ENCODE assay signal across 8 cellular contexts in the genomic region with DNA sequence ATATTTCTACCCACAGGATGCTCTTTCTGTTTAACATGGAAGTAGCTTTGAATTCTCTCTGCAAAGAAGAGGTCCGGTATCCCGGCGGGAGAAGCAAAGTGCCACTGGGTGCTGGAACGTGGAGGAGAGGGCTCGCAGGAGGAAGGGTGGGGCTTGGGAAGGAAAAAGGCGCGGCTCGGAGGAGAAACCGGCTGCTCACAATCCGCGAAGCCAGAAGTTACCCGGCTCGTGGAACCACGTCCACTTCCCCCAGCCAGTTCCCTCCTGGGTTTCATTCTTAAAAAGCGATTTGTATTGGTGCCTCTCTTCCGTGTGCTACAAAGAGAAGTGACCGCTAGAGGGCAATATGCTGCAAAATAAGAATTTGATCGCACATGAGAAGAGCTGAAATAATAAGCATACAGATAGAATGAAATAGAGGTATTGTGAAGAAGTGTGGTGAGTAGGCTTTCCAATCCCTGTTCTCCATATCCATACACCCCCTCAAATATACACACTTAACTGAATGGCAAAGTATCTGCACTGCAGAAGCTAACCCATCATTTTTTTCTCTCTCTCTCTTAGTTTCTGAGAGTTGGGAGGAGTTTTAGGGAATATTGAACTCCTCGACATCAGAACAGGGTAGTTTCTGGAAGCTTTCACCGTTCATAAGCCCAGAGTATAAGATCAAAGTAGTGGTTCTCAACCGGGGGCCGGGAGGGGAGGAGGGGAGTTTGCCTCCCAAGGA. TPM values are rescaled to one million over a fixed set of nuclear protein-coding genes. Genes with fewer than 3 reads are reported as not detected.
DNase-seq lines count a peak whose midpoint lies in the region; ATAC-seq, FAIRE-seq and TF ChIP-seq lines count a peak whose summit lies in the region.

No MANE protein-coding gene starts in this region.

- no peak overlapping the region for H3K56ac ChIP-seq in H1 (replicated peaks; ENCODE audit: insufficient read length, low read depth, low read length)

- CTCF ChIA-PET in activated CD4-positive, alpha-beta memory T cell treated with anti-CD3 and anti-CD28 coated beads for 36 hours (lab: Charles Lee) = interaction anchor here (0.6 to 11.1 kb wide), 44 partner anchors 8 to 1135 kb away, joined by 3 to 231 read pairs (median 4); a partner anchor contains a TSS
- CTCF ChIA-PET in H1 (lab: Charles Lee; ENCODE audit: partially characterized antibody) = interaction anchor here (0.7 to 20.0 kb wide), 53 partner anchors 8 to 495 kb away, joined by 3 to 692 read pairs (median 4); a partner anchor contains a TSS

- peaks cover 24% of the 10 kb centered on the region for H3K4me1 Mint-ChIP-seq in activated CD4-positive, alpha-beta memory T cell treated with anti-CD3 and anti-CD28 coated beads for 36 hours (ENCODE audit: low read depth)

- no peak overlapping the region for H2BK20ac ChIP-seq in H1 (ENCODE audit: low read length)

- peak overlapping the region; percentile 97 for H2AFZ ChIP-seq in H1 (ENCODE audit: low read length)

- TF ChIP-seq POLR2A in H1 (IDR thresholded peaks at IDR 0.05; ENCODE audit: control extremely low read depth in 1 of 2, low read depth in 2 of 2, low read length in 2 of 2) = 0 out of 3 replicates have a peak, but pooled peaks of 1 of the 2 experiments have one; percentile 44

- DNase-seq in CMK (ENCODE audit: low read depth) = peak; percentile 24
- DNase-seq in HL-60 (ENCODE audit: low read depth in 1 of 2, low spot score in 1 of 2) = peak; percentile 51 to 64
- peak; percentile 96 for DNase-seq in NCI-H748 treated with DMSO at 0.1 percent for 48 hours (lab: John Stamatoyannopoulos, UW)
- peak; percentile 60 for DNase-seq in activated CD4-positive, alpha-beta memory T cell treated with anti-CD3 and anti-CD28 coated beads for 36 hours
- DNase-seq in H1 (ENCODE audit: low read depth in 1 of 2, low spot score in 2 of 2) = peak in 1 of 2 experiments; percentile 66
- DNase-seq in medulla oblongata (ENCODE audit: extremely low spot score) = peak; percentile 96
- DNase-seq in stimulated activated CD8-positive, alpha-beta memory T cell treated with anti-CD3 and anti-CD28 coated beads, Interleukin-15, amount 100 ng/mL, for 48 hours (ENCODE audit: low read depth in 2 of 2) = peak; percentile 13 to 27

- H3K9ac ChIP-seq in H1 (replicated peaks in 1 of 4; ENCODE audit: extremely low read depth in 1 of 4, low read depth in 3 of 4, low read length in 3 of 4) = peak overlapping the region in 1 of 4 experiments; percentile 52; a peak in 2 of 7 replicates

- 24% methylated on average over 22 of the region's 22 CpGs; no CpG with 5 or more reads in 1 of the 2 experiments for WGBS in H1 (ENCODE audit: extremely low coverage in 1 of 2, insufficient coverage in 1 of 2, insufficient read length in 1 of 2, insufficient replicate concordance in 2 of 2, low coverage in 1 of 2, low lambda C conversion rate in 2 of 2, missing lambda C conversion rate in 1 of 2), 2 experiments

- H2BK12ac ChIP-seq in H1 (ENCODE audit: low read depth, low read length) = no peak overlapping the region

- no peak overlapping the region for H2BK120ac ChIP-seq in H1 (replicated peaks; ENCODE audit: low read depth, low read length)

- 0 out of 2 replicates have a peak overlapping the region, but pooled peaks have one; percentile 0 for H3K18ac ChIP-seq in H1 (ENCODE audit: extremely low read depth, low read length)

- no peak overlapping the region for H2BK5ac ChIP-seq in H1 (ENCODE audit: low read depth, low read length)

- H3K4me1 ChIP-seq in H1 (replicated peaks in 1 of 4; ENCODE audit: control insufficient read depth in 3 of 4, insufficient read depth in 4 of 4, low read length in 3 of 4) = peaks cover 0 to 8% (median 1%) of the 10 kb centered on the region in 4 experiments; a peak in 3 of 7 replicates

- POLR2A ChIA-PET in activated CD4-positive, alpha-beta memory T cell treated with anti-CD3 and anti-CD28 coated beads for 36 hours (lab: Charles Lee) = no interaction called here
- POLR2A ChIA-PET in H1 (lab: Charles Lee; ENCODE audit: partially characterized antibody) = interaction anchor here (0.6 to 2.1 kb wide), 7 partner anchors 9 to 480 kb away, joined by 3 to 9 read pairs (median 4); a partner anchor contains a TSS

- H3K4ac ChIP-seq in H1 (replicated peaks; ENCODE audit: insufficient read length, low read depth, low read length) = no peak overlapping the region

- H3K27me3 ChIP-seq in HL-60 (ENCODE audit: insufficient read depth, poor library complexity, severe bottlenecking) = peaks cover 6% of the 10 kb centered on the region
- H3K27me3 ChIP-seq in H1 (replicated peaks in 1 of 4; ENCODE audit: control insufficient read depth in 3 of 4, extremely low read depth in 1 of 4, insufficient read depth in 3 of 4, low read length in 3 of 4) = no peaks in the 10 kb centered on the region

- H4K91ac ChIP-seq in H1 (replicated peaks; ENCODE audit: insufficient read length, low read length) = peak overlapping the region; percentile 9

- H4K5ac ChIP-seq in H1 (ENCODE audit: insufficient read length, low read depth, low read length) = no peak overlapping the region

- no peak overlapping the region for H2AK5ac ChIP-seq in H1 (ENCODE audit: low read depth, low read length)

- H3K27ac ChIP-seq in HL-60 (replicated peaks) = no peak overlapping the region
- H3K27ac ChIP-seq in H1 (ENCODE audit: low read depth, low read length) = no peak overlapping the region

- H2BK15ac ChIP-seq in H1 (ENCODE audit: low read length) = no peak overlapping the region

- no peaks in the 10 kb centered on the region for H3K36me3 ChIP-seq in H1 (ENCODE audit: control insufficient read depth in 2 of 4, insufficient read depth in 4 of 4, low read length in 3 of 4)

- H3K9me3 ChIP-seq in H1 (ENCODE audit: insufficient read depth in 2 of 2, low read depth in 1 of 2, low read length in 1 of 2) = no peaks in the 10 kb centered on the region

- peaks cover 18% of the 10 kb centered on the region for H3K27me3 Mint-ChIP-seq in activated CD4-positive, alpha-beta memory T cell treated with anti-CD3 and anti-CD28 coated beads for 36 hours

- H3K36me3 Mint-ChIP-seq in activated CD4-positive, alpha-beta memory T cell treated with anti-CD3 and anti-CD28 coated beads for 36 hours = no peaks in the 10 kb centered on the region

- peak; percentile 60 for TF ChIP-seq CTCF in HL-60 (IDR thresholded peaks at IDR 0.05; ENCODE audit: insufficient read depth, low read length)
- peak in 2 of 3 experiments; percentile 69 to 81; a peak in 3 of 4 replicates for TF ChIP-seq CTCF in H1 (IDR thresholded peaks at IDR 0.05; ENCODE audit: control extremely low read depth in 1 of 3, insufficient read depth in 1 of 3, low read depth in 1 of 3, low read length in 3 of 3)

- H3K79me1 ChIP-seq in H1 (ENCODE audit: low read depth, low read length) = no peaks in the 10 kb centered on the region

- TF ChIP-seq EP300 in H1 (IDR thresholded peaks at IDR 0.05; ENCODE audit: borderline replicate concordance in 1 of 2, low read depth in 2 of 2, low read length in 2 of 2) = no peak

- H3K23ac ChIP-seq in H1 (ENCODE audit: insufficient read length) = no peak overlapping the region

- H3K14ac ChIP-seq in H1 (ENCODE audit: insufficient read length) = no peak overlapping the region

- no peaks in the 10 kb centered on the region for H3K79me2 ChIP-seq in H1 (ENCODE audit: control insufficient read depth in 1 of 2, insufficient read depth in 2 of 2, low read length in 2 of 2)

- peak overlapping the region; percentile 2 to 74; a peak in 3 of 4 replicates for H3K4me2 ChIP-seq in H1 (ENCODE audit: insufficient read depth in 1 of 2, low read depth in 2 of 2, low read length in 2 of 2)

- H3K27ac Mint-ChIP-seq in activated CD4-positive, alpha-beta memory T cell treated with anti-CD3 and anti-CD28 coated beads for 36 hours = no peak overlapping the region

- intact Hi-C loops in activated CD4-positive, alpha-beta memory T cell treated with anti-CD3 and anti-CD28 coated beads for 36 hours (cut with micrococcal nuclease) = loop anchor here (1.0 to 10.0 kb wide), 5 partner anchors 29 to 1138 kb away; no protein-coding TSS in a partner anchor

- peak; percentile 96 for ATAC-seq in GM19463 (IDR thresholded peaks at IDR 0.05; ENCODE audit: unreplicated experiment)

- TF ChIP-seq RAD21 in H1 (IDR thresholded peaks at IDR 0.05 in 1 of 2, conservative IDR thresholded peaks at IDR 0.05 in 1 of 2; ENCODE audit: low read depth in 2 of 2, low read length in 2 of 2) = peak; percentile 74 to 79

- FAIRE-seq in H1 (lab: Jason Lieb, UNC) = peak; percentile 74

- no peaks in the 10 kb centered on the region for H3K9me3 Mint-ChIP-seq in activated CD4-positive, alpha-beta memory T cell treated with anti-CD3 and anti-CD28 coated beads for 36 hours

- no peak overlapping the region for H4K8ac ChIP-seq in H1 (ENCODE audit: extremely low read depth, insufficient read depth, low read length)

- H3K23me2 ChIP-seq in H1 (ENCODE audit: low read depth, low read length) = no peaks in the 10 kb centered on the region

- H4K20me1 ChIP-seq in H1 (replicated peaks in 1 of 2; ENCODE audit: control insufficient read depth in 1 of 2, insufficient read depth in 2 of 2, low read length in 2 of 2) = no peaks in the 10 kb centered on the region

- H3K4me3 ChIP-seq in HL-60 (replicated peaks; ENCODE audit: insufficient read depth, low read length) = peak overlapping the region; percentile 38
- peak overlapping the region; percentile 24 to 62 (median 40); a peak in 6 of 8 replicates for H3K4me3 ChIP-seq in H1 (ENCODE audit: extremely low read depth in 1 of 4, insufficient read depth in 2 of 4, low read depth in 3 of 4, low read length in 4 of 4)

- peak overlapping the region; percentile 74 for H3K4me3 Mint-ChIP-seq in activated CD4-positive, alpha-beta memory T cell treated with anti-CD3 and anti-CD28 coated beads for 36 hours

TF ChIP-seq in H1, 55 proteins besides CTCF, POLR2A, EP300 and RAD21 (continues in another document):
- no peak for TF ChIP-seq TCF12 (IDR thresholded peaks at IDR 0.05; ENCODE audit: low read depth, low read length)
- TF ChIP-seq JUND (IDR thresholded peaks at IDR 0.05; ENCODE audit: low read length) = no peak
- no peak for TF ChIP-seq HDAC6 (IDR thresholded peaks at IDR 0.05; ENCODE audit: low read depth, low read length)
- 0 out of 2 replicates have a peak, but pooled peaks have one; percentile 39 for TF ChIP-seq SP1 (IDR thresholded peaks at IDR 0.05; ENCODE audit: low read depth, low read length)
- TF ChIP-seq BRCA1 (IDR thresholded peaks at IDR 0.05; ENCODE audit: low read depth, low read length) = no peak
- no peak for TF ChIP-seq KDM1A (IDR thresholded peaks at IDR 0.05; ENCODE audit: borderline replicate concordance, low read length)

RNA-seq across cellular contexts. Expression of a gene that starts 31.1 kb away (rescaled TPM):
- not detected for total RNA-seq in activated CD4-positive, alpha-beta memory T cell treated with anti-CD3 and anti-CD28 coated beads for 36 hours
- 5.5 and 5.8 TPM in 2 replicates for total RNA-seq in H1 (2021; fragmentation: NEBNext Ultra II Directional; extraction: Animal tissue kit (Norgen Biotek cat#: 25700))
- 3.9 and 4.9 TPM in 2 replicates for polyA plus RNA-seq in H1 (2011; rRNA removed)
- polyA plus RNA-seq in H1 (2011; cell fraction: cytosol; rRNA removed) = 3.8 TPM
- polyA plus RNA-seq in H1 (2011; cell fraction: nucleus; rRNA removed) = 3.8 TPM
- 2.7 to 5.3 TPM (median 4.3 TPM) in 4 replicates for polyA plus RNA-seq in H1 (2012, experiment 1 of 2)
- polyA plus RNA-seq in H1 (2012, experiment 2 of 2) = 3.1 TPM
- polyA plus RNA-seq in H1 (2013, experiment 1 of 2) = 5.8 TPM
- polyA plus RNA-seq in H1 (2013, experiment 2 of 2) = 5.7 TPM
- polyA minus RNA-seq in H1 (2011; rRNA and poly(A)+ RNA removed) = 2.6 and 3.0 TPM in 2 replicates
- polyA minus RNA-seq in H1 (2011; cell fraction: cytosol; rRNA and poly(A)+ RNA removed) = 5.1 TPM
- polyA minus RNA-seq in H1 (2011; cell fraction: nucleus; rRNA and poly(A)+ RNA removed) = 5.2 TPM
